Comparison of ENCODE assay signal across 19 cellular contexts in the genomic region with DNA sequence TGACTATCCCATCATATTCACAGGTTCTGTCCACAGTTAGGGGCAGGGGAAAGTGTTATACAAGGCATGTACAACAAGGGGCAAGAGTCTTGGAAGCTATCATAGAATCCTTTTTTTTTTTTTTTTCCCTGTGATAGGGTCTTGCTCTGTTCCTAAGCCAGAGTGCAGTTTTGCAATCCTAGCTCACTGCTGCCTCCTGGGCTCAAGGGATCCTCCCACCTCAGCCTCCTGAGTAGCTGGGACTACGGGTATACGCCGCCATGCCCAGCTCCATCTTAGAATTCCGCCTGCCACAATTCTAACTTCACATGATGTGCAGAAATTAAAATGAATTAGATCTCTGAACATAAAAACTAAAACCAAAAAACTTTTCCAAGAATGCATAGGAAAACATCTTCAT.
"Had no signal": no experiment of that assay in that cellular context is flagged by ENCODE, and none has a peak within 500 bp of the region (broad histone marks: within the 10 kb centered on the region; RNA-seq: fewer than 3 reads in every experiment).

No MANE protein-coding gene starts in this region.

- H3K9me3 Mint-ChIP-seq: naive thymus-derived CD4-positive, alpha-beta T cell; nephron progenitor cell had no signal

- H3K36me3 ChIP-seq: heart left ventricle, right atrium auricular region, stomach, upper lobe of left lung, uterus had no signal

- H3K27me3 ChIP-seq: dorsolateral prefrontal cortex, heart left ventricle, right atrium auricular region, stomach, upper lobe of left lung, uterus had no signal

- ATAC-seq: heart left ventricle; left lobe of liver; naive thymus-derived CD4-positive, alpha-beta T cell had no signal

- DNase-seq: cortex of kidney; dorsolateral prefrontal cortex; effector CD8-positive, alpha-beta T cell; foreskin melanocyte; heart left ventricle; hypothalamus; mammary epithelial cell; naive thymus-derived CD4-positive, alpha-beta T cell; nephron progenitor cell; posterior cingulate gyrus; small intestine; stimulated activated CD4-positive, alpha-beta T cell treated with anti-CD3 and anti-CD28 coated beads, Interleukin-12 subunit alpha, Interleukin-12 subunit beta, amount 100 ng/mL, for 4 hours; stimulated activated naive CD4-positive, alpha-beta T cell; stomach; upper lobe of left lung; uterus had no signal

- H3K4me3 Mint-ChIP-seq: naive thymus-derived CD4-positive, alpha-beta T cell; nephron progenitor cell had no signal

- H3K27ac ChIP-seq: heart left ventricle, right atrium auricular region, stomach, upper lobe of left lung had no signal

- H3K27me3 Mint-ChIP-seq: naive thymus-derived CD4-positive, alpha-beta T cell had no signal

- H3K9me3 ChIP-seq: heart left ventricle, right atrium auricular region, stomach, upper lobe of left lung, uterus had no signal

- H3K36me3 Mint-ChIP-seq: naive thymus-derived CD4-positive, alpha-beta T cell had no signal

- FAIRE-seq: islet of Langerhans, small intestine had no signal

- H3K4me3 ChIP-seq: dorsolateral prefrontal cortex, heart left ventricle, right atrium auricular region, stomach, upper lobe of left lung, uterus had no signal

- H3K27ac Mint-ChIP-seq: nephron progenitor cell had no signal

- H3K4me1 ChIP-seq: right atrium auricular region, uterus had no signal
